ENCODE assay signal across 1 cellular context in the genomic region with DNA sequence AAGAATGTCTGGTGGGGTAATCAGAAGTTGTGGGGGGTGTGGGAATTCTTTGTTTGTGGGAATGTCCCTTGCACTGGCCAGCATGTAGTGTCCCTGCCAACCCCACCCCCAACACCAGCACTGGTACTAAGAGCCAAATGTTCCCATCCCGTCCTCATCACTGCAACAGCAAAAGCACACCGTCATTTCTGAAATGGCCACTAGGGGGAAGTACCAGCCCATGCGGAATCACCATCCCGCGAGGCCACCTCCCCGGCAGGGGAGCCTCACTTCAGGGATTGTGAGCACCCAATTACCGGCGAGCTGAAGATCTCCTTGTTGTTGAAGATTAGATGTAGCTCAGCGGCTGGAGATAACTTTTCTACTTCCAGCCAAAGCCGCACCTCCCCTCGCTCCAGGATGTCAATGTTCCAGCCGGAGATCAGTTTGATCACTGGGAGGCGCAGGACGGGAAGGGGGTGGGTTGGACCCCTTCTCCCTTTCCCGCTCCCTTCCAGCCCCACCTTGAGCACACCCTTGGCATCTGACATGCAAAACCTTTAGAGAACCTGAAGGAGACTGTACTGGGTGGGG.
A peak's percentile ranks its signal among the peaks of the same experiment; 100 is the strongest.
TF ChIP-seq lines count a peak whose summit lies in the region.

No MANE protein-coding gene starts in this region.

TF ChIP-seq in HEK293, 187 proteins besides CTCF, POLR2A, EP300 and RAD21 (continued from another document and continues in another):
- TF ChIP-seq ZNF26 (tag by site-specific recombination; IDR thresholded peaks at IDR 0.05) = no peak
- no peak for TF ChIP-seq GLI4 (tag by site-specific recombination; IDR thresholded peaks at IDR 0.05)
- peak; percentile 39; the same call in 1 of the 2 replicates for TF ChIP-seq ZEB2 (tag by site-specific recombination; IDR thresholded peaks at IDR 0.05)
- no peak for TF ChIP-seq ZNF37A (tag by site-specific recombination; IDR thresholded peaks at IDR 0.05)
- TF ChIP-seq ZNF521 (tag by site-specific recombination; IDR thresholded peaks at IDR 0.05) = no peak
- TF ChIP-seq, protein P1, sequence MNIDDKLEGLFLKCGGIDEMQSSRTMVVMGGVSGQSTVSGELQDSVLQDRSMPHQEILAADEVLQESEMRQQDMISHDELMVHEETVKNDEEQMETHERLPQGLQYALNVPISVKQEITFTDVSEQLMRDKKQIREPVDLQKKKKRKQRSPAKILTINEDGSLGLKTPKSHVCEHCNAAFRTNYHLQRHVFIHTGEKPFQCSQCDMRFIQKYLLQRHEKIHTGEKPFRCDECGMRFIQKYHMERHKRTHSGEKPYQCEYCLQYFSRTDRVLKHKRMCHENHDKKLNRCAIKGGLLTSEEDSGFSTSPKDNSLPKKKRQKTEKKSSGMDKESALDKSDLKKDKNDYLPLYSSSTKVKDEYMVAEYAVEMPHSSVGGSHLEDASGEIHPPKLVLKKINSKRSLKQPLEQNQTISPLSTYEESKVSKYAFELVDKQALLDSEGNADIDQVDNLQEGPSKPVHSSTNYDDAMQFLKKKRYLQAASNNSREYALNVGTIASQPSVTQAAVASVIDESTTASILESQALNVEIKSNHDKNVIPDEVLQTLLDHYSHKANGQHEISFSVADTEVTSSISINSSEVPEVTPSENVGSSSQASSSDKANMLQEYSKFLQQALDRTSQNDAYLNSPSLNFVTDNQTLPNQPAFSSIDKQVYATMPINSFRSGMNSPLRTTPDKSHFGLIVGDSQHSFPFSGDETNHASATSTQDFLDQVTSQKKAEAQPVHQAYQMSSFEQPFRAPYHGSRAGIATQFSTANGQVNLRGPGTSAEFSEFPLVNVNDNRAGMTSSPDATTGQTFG (tag by site-specific recombination; IDR thresholded peaks at IDR 0.05; ENCODE audit: borderline replicate concordance) = no peak
- no peak for TF ChIP-seq ZBTB26 (tag by site-specific recombination; optimal IDR thresholded peaks at IDR 0.05)
- TF ChIP-seq ZNF394 (tag by site-specific recombination; IDR thresholded peaks at IDR 0.05; ENCODE audit: borderline replicate concordance) = peak; percentile 39; the same call in 1 of the 2 replicates
- no peak for TF ChIP-seq ZNF48 (tag by site-specific recombination; IDR thresholded peaks at IDR 0.05)
- no peak for TF ChIP-seq REPIN1 (tag by site-specific recombination; IDR thresholded peaks at IDR 0.05; ENCODE audit: low read depth)
- 0 out of 2 replicates have a peak, but pooled peaks have one; percentile 14 for TF ChIP-seq ZBTB8A (tag by site-specific recombination; IDR thresholded peaks at IDR 0.05)
- TF ChIP-seq ZFP37 (tag by site-specific recombination; IDR thresholded peaks at IDR 0.05) = peak; percentile 41; the same call in 1 of the 2 replicates
- no peak for TF ChIP-seq ZNF202 (tag by site-specific recombination; IDR thresholded peaks at IDR 0.05; ENCODE audit: borderline replicate concordance)
- TF ChIP-seq MZF1 (tag by site-specific recombination; IDR thresholded peaks at IDR 0.05; ENCODE audit: borderline replicate concordance) = no peak
- no peak for TF ChIP-seq SP3 (tag by site-specific recombination; IDR thresholded peaks at IDR 0.05)
- TF ChIP-seq HIC1 (tag by site-specific recombination; IDR thresholded peaks at IDR 0.05) = no peak
- TF ChIP-seq HOXD13 (CRISPR knock-in tag; IDR thresholded peaks at IDR 0.05; ENCODE audit: borderline replicate concordance) = no peak
- TF ChIP-seq, protein P2, sequence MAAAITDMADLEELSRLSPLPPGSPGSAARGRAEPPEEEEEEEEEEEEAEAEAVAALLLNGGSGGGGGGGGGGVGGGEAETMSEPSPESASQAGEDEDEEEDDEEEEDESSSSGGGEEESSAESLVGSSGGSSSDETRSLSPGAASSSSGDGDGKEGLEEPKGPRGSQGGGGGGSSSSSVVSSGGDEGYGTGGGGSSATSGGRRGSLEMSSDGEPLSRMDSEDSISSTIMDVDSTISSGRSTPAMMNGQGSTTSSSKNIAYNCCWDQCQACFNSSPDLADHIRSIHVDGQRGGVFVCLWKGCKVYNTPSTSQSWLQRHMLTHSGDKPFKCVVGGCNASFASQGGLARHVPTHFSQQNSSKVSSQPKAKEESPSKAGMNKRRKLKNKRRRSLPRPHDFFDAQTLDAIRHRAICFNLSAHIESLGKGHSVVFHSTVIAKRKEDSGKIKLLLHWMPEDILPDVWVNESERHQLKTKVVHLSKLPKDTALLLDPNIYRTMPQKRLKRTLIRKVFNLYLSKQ (tag by site-specific recombination; IDR thresholded peaks at IDR 0.05; ENCODE audit: borderline replicate concordance) = no peak
- peak; percentile 56; the same call in 1 of the 2 replicates for TF ChIP-seq GLIS2 (tag by site-specific recombination; IDR thresholded peaks at IDR 0.05)
- TF ChIP-seq ZNF341 (tag by site-specific recombination; IDR thresholded peaks at IDR 0.05; ENCODE audit: low read depth) = 0 out of 2 replicates have a peak, but pooled peaks have one; percentile 23
- TF ChIP-seq ZNF133 (tag by site-specific recombination; IDR thresholded peaks at IDR 0.05) = no peak
- TF ChIP-seq ZNF571 (tag by site-specific recombination; IDR thresholded peaks at IDR 0.05) = no peak
- TF ChIP-seq, protein P3, sequence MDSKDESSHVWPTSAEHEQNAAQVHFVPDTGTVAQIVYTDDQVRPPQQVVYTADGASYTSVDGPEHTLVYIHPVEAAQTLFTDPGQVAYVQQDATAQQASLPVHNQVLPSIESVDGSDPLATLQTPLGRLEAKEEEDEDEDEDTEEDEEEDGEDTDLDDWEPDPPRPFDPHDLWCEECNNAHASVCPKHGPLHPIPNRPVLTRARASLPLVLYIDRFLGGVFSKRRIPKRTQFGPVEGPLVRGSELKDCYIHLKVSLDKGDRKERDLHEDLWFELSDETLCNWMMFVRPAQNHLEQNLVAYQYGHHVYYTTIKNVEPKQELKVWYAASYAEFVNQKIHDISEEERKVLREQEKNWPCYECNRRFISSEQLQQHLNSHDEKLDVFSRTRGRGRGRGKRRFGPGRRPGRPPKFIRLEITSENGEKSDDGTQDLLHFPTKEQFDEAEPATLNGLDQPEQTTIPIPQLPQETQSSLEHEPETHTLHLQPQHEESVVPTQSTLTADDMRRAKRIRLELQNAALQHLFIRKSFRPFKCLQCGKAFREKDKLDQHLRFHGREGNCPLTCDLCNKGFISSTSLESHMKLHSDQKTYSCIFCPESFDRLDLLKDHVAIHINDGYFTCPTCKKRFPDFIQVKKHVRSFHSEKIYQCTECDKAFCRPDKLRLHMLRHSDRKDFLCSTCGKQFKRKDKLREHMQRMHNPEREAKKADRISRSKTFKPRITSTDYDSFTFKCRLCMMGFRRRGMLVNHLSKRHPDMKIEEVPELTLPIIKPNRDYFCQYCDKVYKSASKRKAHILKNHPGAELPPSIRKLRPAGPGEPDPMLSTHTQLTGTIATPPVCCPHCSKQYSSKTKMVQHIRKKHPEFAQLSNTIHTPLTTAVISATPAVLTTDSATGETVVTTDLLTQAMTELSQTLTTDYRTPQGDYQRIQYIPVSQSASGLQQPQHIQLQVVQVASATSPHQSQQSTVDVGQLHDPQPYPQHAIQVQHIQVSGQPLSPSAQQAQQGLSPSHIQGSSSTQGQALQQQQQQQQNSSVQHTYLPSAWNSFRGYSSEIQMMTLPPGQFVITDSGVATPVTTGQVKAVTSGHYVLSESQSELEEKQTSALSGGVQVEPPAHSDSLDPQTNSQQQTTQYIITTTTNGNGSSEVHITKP (tag by site-specific recombination; IDR thresholded peaks at IDR 0.05) = peak; percentile 49; the same call in 1 of the 2 replicates
- TF ChIP-seq ZNF404 (tag by site-specific recombination; IDR thresholded peaks at IDR 0.05) = no peak
- no peak for TF ChIP-seq ZBTB10 (tag by site-specific recombination; IDR thresholded peaks at IDR 0.05)
- TF ChIP-seq KLF16 (tag by site-specific recombination; IDR thresholded peaks at IDR 0.05) = peak; percentile 63; the same call in 1 of the 2 replicates
- no peak for TF ChIP-seq ZNF792 (tag by site-specific recombination; IDR thresholded peaks at IDR 0.05)
- TF ChIP-seq ZBTB49 (tag by site-specific recombination; IDR thresholded peaks at IDR 0.05; ENCODE audit: low read depth) = no peak
- TF ChIP-seq BCL11B (tag by site-specific recombination; IDR thresholded peaks at IDR 0.05; ENCODE audit: low read depth) = no peak
- TF ChIP-seq ZBTB17 (tag by site-specific recombination; IDR thresholded peaks at IDR 0.05) = 0 out of 2 replicates have a peak, but pooled peaks have one; percentile 24
- no peak for TF ChIP-seq ZNF132 (tag by site-specific recombination; IDR thresholded peaks at IDR 0.05; ENCODE audit: borderline replicate concordance)
- TF ChIP-seq ZNF654 (tag by site-specific recombination; IDR thresholded peaks at IDR 0.05; ENCODE audit: low read depth) = peak; percentile 78
- TF ChIP-seq MEIS1 (CRISPR knock-in tag; IDR thresholded peaks at IDR 0.05; ENCODE audit: borderline replicate concordance) = no peak
- TF ChIP-seq ZNF658 (tag by site-specific recombination; IDR thresholded peaks at IDR 0.05) = no peak
